In genomic region chr3:138124689-138125420, GRCh38 we compare ENCODE assay signal across 1 cellular context.
TF ChIP-seq lines count a peak whose summit lies in the region.

No MANE protein-coding gene starts in this region.

TF ChIP-seq in WTC11, 78 proteins besides CTCF, POLR2A, EP300 and RAD21 (continued from another document):
- TF ChIP-seq, protein P1, sequence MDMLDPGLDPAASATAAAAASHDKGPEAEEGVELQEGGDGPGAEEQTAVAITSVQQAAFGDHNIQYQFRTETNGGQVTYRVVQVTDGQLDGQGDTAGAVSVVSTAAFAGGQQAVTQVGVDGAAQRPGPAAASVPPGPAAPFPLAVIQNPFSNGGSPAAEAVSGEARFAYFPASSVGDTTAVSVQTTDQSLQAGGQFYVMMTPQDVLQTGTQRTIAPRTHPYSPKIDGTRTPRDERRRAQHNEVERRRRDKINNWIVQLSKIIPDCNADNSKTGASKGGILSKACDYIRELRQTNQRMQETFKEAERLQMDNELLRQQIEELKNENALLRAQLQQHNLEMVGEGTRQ (CRISPR knock-in tag; IDR thresholded peaks at IDR 0.05), result no peak
- TF ChIP-seq, protein P2, sequence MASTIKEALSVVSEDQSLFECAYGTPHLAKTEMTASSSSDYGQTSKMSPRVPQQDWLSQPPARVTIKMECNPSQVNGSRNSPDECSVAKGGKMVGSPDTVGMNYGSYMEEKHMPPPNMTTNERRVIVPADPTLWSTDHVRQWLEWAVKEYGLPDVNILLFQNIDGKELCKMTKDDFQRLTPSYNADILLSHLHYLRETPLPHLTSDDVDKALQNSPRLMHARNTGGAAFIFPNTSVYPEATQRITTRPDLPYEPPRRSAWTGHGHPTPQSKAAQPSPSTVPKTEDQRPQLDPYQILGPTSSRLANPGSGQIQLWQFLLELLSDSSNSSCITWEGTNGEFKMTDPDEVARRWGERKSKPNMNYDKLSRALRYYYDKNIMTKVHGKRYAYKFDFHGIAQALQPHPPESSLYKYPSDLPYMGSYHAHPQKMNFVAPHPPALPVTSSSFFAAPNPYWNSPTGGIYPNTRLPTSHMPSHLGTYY (CRISPR knock-in tag; IDR thresholded peaks at IDR 0.05), result no peak
- no peak for TF ChIP-seq IRF2 (CRISPR knock-in tag; IDR thresholded peaks at IDR 0.05; ENCODE audit: borderline replicate concordance, low read depth)
- no peak for TF ChIP-seq ATF1 (CRISPR knock-in tag; IDR thresholded peaks at IDR 0.05)
